ENCODE assay signal across 1 cellular context in the genomic region with DNA sequence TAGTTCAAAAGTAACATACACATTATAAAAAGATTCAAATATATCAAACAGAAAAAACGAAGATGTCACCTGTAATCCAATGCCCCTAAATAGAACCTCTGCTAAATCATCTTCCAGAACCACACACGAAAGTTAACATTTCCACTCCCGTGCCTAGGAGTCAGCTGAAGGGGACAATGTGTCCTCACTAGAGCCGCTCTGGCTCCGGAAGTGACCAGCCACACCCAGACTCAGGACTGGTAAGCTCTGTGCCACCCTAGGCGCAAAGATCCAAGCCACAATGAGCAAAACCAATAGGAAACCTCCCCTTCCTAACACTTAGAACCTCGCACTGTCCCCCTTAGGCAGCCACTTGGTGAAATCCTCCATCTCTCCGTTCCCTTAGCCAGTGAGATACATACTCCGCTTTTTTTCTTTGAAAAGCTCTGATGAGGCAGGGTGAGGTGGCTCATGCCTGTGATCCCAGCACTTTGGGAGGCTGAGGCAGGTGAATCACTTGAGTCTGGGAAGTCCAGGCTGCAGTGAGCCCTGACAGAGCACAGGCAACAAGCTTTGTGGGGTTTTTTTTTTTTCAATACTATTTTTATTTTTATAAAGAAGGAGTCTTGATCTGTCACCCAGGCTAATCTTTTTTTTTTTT.
TF ChIP-seq lines count a peak whose summit lies in the region.

No MANE protein-coding gene starts in this region.

TF ChIP-seq in IMR-90, 13 proteins besides CTCF, POLR2A, EP300 and RAD21:
- TF ChIP-seq FOS (IDR thresholded peaks at IDR 0.05; ENCODE audit: low read depth, low read length) (no peak), RCOR1 (IDR thresholded peaks at IDR 0.05; ENCODE audit: insufficient replicate concordance, low read length) (no peak), BHLHE40 (IDR thresholded peaks at IDR 0.05; ENCODE audit: low read depth, low read length) (no peak), MAZ (IDR thresholded peaks at IDR 0.05; ENCODE audit: borderline replicate concordance, low read depth, low read length) (no peak), CEBPB (IDR thresholded peaks at IDR 0.05; ENCODE audit: low read depth, low read length) (no peak), RFX5 (IDR thresholded peaks at IDR 0.05; ENCODE audit: low read depth, low read length) (no peak), CHD1 (IDR thresholded peaks at IDR 0.05; ENCODE audit: low read depth, low read length) (no peak), MXI1 (IDR thresholded peaks at IDR 0.05; ENCODE audit: borderline replicate concordance, low read depth, low read length) (no peak), NFE2L2 (IDR thresholded peaks at IDR 0.05; ENCODE audit: low read depth, low read length) (no peak), SMC3 (IDR thresholded peaks at IDR 0.05; ENCODE audit: low read depth, low read length) (no peak), MAFK (IDR thresholded peaks at IDR 0.05; ENCODE audit: low read depth, low read length) (no peak)
- TF ChIP-seq, protein P1, sequence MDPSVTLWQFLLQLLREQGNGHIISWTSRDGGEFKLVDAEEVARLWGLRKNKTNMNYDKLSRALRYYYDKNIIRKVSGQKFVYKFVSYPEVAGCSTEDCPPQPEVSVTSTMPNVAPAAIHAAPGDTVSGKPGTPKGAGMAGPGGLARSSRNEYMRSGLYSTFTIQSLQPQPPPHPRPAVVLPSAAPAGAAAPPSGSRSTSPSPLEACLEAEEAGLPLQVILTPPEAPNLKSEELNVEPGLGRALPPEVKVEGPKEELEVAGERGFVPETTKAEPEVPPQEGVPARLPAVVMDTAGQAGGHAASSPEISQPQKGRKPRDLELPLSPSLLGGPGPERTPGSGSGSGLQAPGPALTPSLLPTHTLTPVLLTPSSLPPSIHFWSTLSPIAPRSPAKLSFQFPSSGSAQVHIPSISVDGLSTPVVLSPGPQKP (IDR thresholded peaks at IDR 0.05; ENCODE audit: borderline replicate concordance, low read depth, low read length): no peak
- TF ChIP-seq, protein P2, sequence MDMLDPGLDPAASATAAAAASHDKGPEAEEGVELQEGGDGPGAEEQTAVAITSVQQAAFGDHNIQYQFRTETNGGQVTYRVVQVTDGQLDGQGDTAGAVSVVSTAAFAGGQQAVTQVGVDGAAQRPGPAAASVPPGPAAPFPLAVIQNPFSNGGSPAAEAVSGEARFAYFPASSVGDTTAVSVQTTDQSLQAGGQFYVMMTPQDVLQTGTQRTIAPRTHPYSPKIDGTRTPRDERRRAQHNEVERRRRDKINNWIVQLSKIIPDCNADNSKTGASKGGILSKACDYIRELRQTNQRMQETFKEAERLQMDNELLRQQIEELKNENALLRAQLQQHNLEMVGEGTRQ (IDR thresholded peaks at IDR 0.05; ENCODE audit: low read depth, low read length): no peak
